ENCODE assay signal across 9 cellular contexts in the genomic region with DNA sequence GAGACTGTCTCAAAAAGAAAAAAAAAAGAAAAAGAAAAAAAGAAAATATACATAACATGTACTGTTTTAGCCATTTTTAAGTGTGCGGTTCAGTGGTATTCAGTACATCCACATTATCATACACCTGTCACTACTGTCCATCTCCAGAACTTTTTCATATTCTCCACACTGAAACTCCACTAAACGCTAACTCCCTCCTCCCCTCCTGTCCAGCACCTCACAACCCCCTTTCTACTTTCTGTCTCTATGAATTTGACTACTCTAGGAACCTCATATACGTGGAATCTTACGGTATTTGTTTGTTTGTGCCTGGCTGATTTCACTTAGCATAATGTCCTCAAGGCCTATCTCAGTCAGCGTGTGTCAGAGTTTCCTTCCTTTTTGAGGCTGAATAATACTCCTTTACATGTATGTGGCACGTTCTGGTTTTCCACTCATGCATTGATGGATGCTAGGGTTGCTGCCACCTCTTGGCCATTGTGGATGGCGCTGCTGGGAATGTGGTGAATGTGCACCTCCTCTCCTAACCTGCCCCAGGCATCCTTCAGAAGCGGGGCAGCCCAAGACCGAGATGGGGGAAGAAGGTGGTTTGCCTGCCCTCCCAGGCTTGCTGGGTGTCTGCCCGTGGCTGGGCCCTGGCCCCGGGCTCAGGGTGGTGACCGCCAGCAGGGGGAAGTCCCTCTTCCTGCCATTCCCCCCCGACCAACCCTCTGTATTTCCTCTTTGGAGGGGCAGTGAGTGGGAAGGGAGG.
DNase-seq lines count a peak whose midpoint lies in the region; ATAC-seq, FAIRE-seq and TF ChIP-seq lines count a peak whose summit lies in the region.
"Had no signal": no experiment of that assay in that cellular context is flagged by ENCODE, and none has a peak within 500 bp of the region (broad histone marks: within the 10 kb centered on the region; RNA-seq: fewer than 3 reads in every experiment).

No MANE protein-coding gene starts in this region.

- H3K18ac ChIP-seq in mesendoderm (ENCODE audit: low read length) = peak overlapping the region; percentile 2

- peaks cover 43% of the 10 kb centered on the region for H3K79me1 ChIP-seq in mesendoderm (ENCODE audit: low read length)

- peaks cover 73% of the 10 kb centered on the region for H3K4me1 ChIP-seq in CD8-positive, alpha-beta memory T cell (ENCODE audit: insufficient read depth, low read length)
- H3K4me1 ChIP-seq in Karpas-422 (ENCODE audit: low read length) = peaks cover 63% of the 10 kb centered on the region
- H3K4me1 ChIP-seq in mesendoderm (ENCODE audit: control insufficient read depth, low read depth, low read length) = peaks cover 45% of the 10 kb centered on the region

- no peak for FAIRE-seq in RCC 7860 (lab: Jason Lieb, UNC)

- no peak overlapping the region for H3K23ac ChIP-seq in mesendoderm (ENCODE audit: low read length)

- H3K36me3 Mint-ChIP-seq in CD8-positive, alpha-beta memory T cell = peaks cover 0 to 3% (median 0%) of the 10 kb centered on the region in 3 donors

- no peaks in the 10 kb centered on the region for H3K27me3 Mint-ChIP-seq in CD8-positive, alpha-beta memory T cell

- H3K4me3 ChIP-seq in CD8-positive, alpha-beta memory T cell (ENCODE audit: low read length) = no peak overlapping the region
- H3K4me3 ChIP-seq in Karpas-422 (ENCODE audit: low read length) = no peak overlapping the region
- no peak overlapping the region for H3K4me3 ChIP-seq in astrocyte of the cerebellum (ENCODE audit: low read depth, low read length)
- H3K4me3 ChIP-seq in mesendoderm (ENCODE audit: low read length) = no peak overlapping the region

- no CpG with 5 or more reads among the region's 13 CpGs for WGBS in mesendoderm (ENCODE audit: extremely low coverage, insufficient coverage, low lambda C conversion rate)

- CTCF ChIA-PET in CD8-positive, alpha-beta memory T cell (lab: Charles Lee) = no interaction called here

- POLR2A ChIA-PET in CD8-positive, alpha-beta memory T cell (lab: Charles Lee) = no interaction called here

- H3K4me2 ChIP-seq in Karpas-422 (ENCODE audit: low read depth, low read length, poor library complexity, severe bottlenecking) (peak overlapping the region; percentile 65), mesendoderm (ENCODE audit: low read length) (no peak overlapping the region)

- no peaks in the 10 kb centered on the region for H3K9me2 ChIP-seq in Karpas-422 (replicated peaks; ENCODE audit: insufficient read depth, low read length)

- no peak overlapping the region for H4K8ac ChIP-seq in mesendoderm (ENCODE audit: low read depth, low read length)

- H2AFZ ChIP-seq in Karpas-422 (ENCODE audit: low read length) = no peak overlapping the region

- in situ Hi-C loops in astrocyte of the cerebellum (cut with HindIII; ENCODE audit: low sequenced_read_pairs) = loop anchor here (25.0 kb wide), 1 partner anchor 1304 kb away; no protein-coding TSS in a partner anchor

- no peak overlapping the region for H4K5ac ChIP-seq in mesendoderm (ENCODE audit: low read length)

- no peak overlapping the region for H2BK120ac ChIP-seq in mesendoderm (ENCODE audit: low read depth, low read length)

- H3K56ac ChIP-seq in mesendoderm (ENCODE audit: low read length) = peak overlapping the region; percentile 81

- peaks cover 73% of the 10 kb centered on the region for H3K79me2 ChIP-seq in Karpas-422 (ENCODE audit: low read length)
- H3K79me2 ChIP-seq in mesendoderm (ENCODE audit: control insufficient read depth, insufficient read depth, low read length) = peaks cover 64% of the 10 kb centered on the region

- H2AK5ac ChIP-seq in mesendoderm (ENCODE audit: low read length) = peak overlapping the region; percentile 5

- H3K27ac Mint-ChIP-seq in CD8-positive, alpha-beta memory T cell = peak overlapping the region; percentile 42 to 97 (median 78)

- no peaks in the 10 kb centered on the region for H4K20me1 ChIP-seq in Karpas-422 (ENCODE audit: insufficient read depth, low read depth, low read length)

- no peaks in the 10 kb centered on the region for H3K9me3 ChIP-seq in CD8-positive, alpha-beta memory T cell (ENCODE audit: low read length)
- no peaks in the 10 kb centered on the region for H3K9me3 ChIP-seq in Karpas-422 (ENCODE audit: low read length)

- peak overlapping the region; percentile 93 for H2BK5ac ChIP-seq in mesendoderm (ENCODE audit: low read length)

- no peak for ATAC-seq in HG03442 (IDR thresholded peaks at IDR 0.05; ENCODE audit: unreplicated experiment)
- ATAC-seq in GM18907 (IDR thresholded peaks at IDR 0.05; ENCODE audit: unreplicated experiment) = no peak

- peak overlapping the region in 1 of 7 donors; percentile 45 for H3K4me3 Mint-ChIP-seq in CD8-positive, alpha-beta memory T cell

- H3K9me3 Mint-ChIP-seq in CD8-positive, alpha-beta memory T cell = no peaks in the 10 kb centered on the region
- H3K9me3 Mint-ChIP-seq: neural crest cell had no signal

- no peak for DNase-seq in CD8-positive, alpha-beta memory T cell
- DNase-seq in Karpas-422 (peak; percentile 61), astrocyte of the cerebellum (ENCODE audit: low read depth) (no peak), mesendoderm (peak; percentile 84), hypothalamus (lab: John Stamatoyannopoulos, UW) (no peak), RCC 7860 (ENCODE audit: low spot score) (no peak)

- peak overlapping the region; percentile 49; the same call in 1 of the 2 replicates for H3K9ac ChIP-seq in Karpas-422 (ENCODE audit: low read length)
- no peak overlapping the region for H3K9ac ChIP-seq in mesendoderm (ENCODE audit: low read length)

- H2BK15ac ChIP-seq in mesendoderm (replicated peaks; ENCODE audit: low read depth) = no peak overlapping the region

- peak; percentile 40 for TF ChIP-seq CTCF in astrocyte of the cerebellum (IDR thresholded peaks at IDR 0.05; ENCODE audit: low read depth, low read length, missing control alignments)

- H3K4ac ChIP-seq in mesendoderm (ENCODE audit: low read depth, low read length) = no peak overlapping the region

- H3K27me3 ChIP-seq in CD8-positive, alpha-beta memory T cell (ENCODE audit: insufficient read depth, low read length, poor library complexity, severe bottlenecking) = no peaks in the 10 kb centered on the region
- H3K27me3 ChIP-seq in Karpas-422 (ENCODE audit: low read length) (no peaks in the 10 kb centered on the region), mesendoderm (ENCODE audit: insufficient read depth, low read length, poor library complexity) (no peaks in the 10 kb centered on the region)

- H3K36me3 ChIP-seq in CD8-positive, alpha-beta memory T cell (ENCODE audit: insufficient read depth, low read length) = peaks cover 6% of the 10 kb centered on the region
- H3K36me3 ChIP-seq in Karpas-422 (ENCODE audit: insufficient read depth, low read length) = no peaks in the 10 kb centered on the region
- H3K36me3 ChIP-seq in mesendoderm (ENCODE audit: control insufficient read depth, insufficient read depth, low read length) = no peaks in the 10 kb centered on the region

- H3K4me1 Mint-ChIP-seq in CD8-positive, alpha-beta memory T cell = peaks cover 74 to 96% (median 74%) of the 10 kb centered on the region in 3 donors

- no peak overlapping the region for H3K27ac ChIP-seq in CD8-positive, alpha-beta memory T cell (ENCODE audit: low read depth, low read length)
- peak overlapping the region; percentile 83 for H3K27ac ChIP-seq in Karpas-422 (ENCODE audit: low read length)
- peak overlapping the region; percentile 98 for H3K27ac ChIP-seq in mesendoderm (ENCODE audit: low read depth, low read length)

Comparison
In these comparisons a context has a peak if more than half of its experiments do, and no peak if none do; other contexts are left out.
1. DNase-seq: peak in Karpas-422 (single experiment) and mesendoderm (single experiment); none in CD8-positive, alpha-beta memory T cell (0 of 5), astrocyte of the cerebellum (single experiment), hypothalamus (0 of 51) and RCC 7860 (single experiment).